16 cellular contexts compared by ENCODE assay signal in genomic region chr12:3217683-3218079, GRCh38.
DNase-seq lines count a peak whose midpoint lies in the region; ATAC-seq and TF ChIP-seq lines count a peak whose summit lies in the region.
"Had no signal": no experiment of that assay in that cellular context is flagged by ENCODE, and none has a peak within 500 bp of the region (broad histone marks: within the 10 kb centered on the region; RNA-seq: fewer than 3 reads in every experiment).

No MANE protein-coding gene starts in this region.

- H3K36me3 ChIP-seq in left ventricle myocardium inferior: peaks cover 14% of the 10 kb centered on the region
- H3K36me3 ChIP-seq in breast epithelium: no peaks in the 10 kb centered on the region
- peaks cover 0 to 11% of the 10 kb centered on the region in 2 donors for H3K36me3 ChIP-seq in lung (ENCODE audit: control insufficient read depth in 2 of 2, insufficient read depth in 2 of 2, low read length in 2 of 2)
- no peaks in the 10 kb centered on the region for H3K36me3 ChIP-seq in urinary bladder (ENCODE audit: insufficient read depth)

- WGBS in lung, 2 donors: 63 to 80% methylated on average over 4 of the region's 4 CpGs
- WGBS in urinary bladder: 80% methylated on average over 4 of the region's 4 CpGs

- DNase-seq in left ventricle myocardium inferior (no peak), cardiac septum (ENCODE audit: low spot score) (no peak), breast epithelium (ENCODE audit: low spot score in 2 of 2) (no peak), lung (ENCODE audit: low spot score) (no peak)
- DNase-seq in activated T-helper 2 cell treated with anti-CD3 and anti-CD28 coated beads, Interferon-gamma antibody, Interleukin-2, Interleukin-4, amounts not matched to agents 10 μg/mL and 5 μg/mL and 100 μg/mL, durations not matched to agents 14 hours and 24 hours and 36 hours (ENCODE audit: low spot score): no peak
- DNase-seq: activated CD4-positive, CD25-positive, alpha-beta regulatory T cell; activated effector memory CD4-positive, alpha-beta T cell treated with anti-CD3 and anti-CD28 coated beads, Interleukin-2, amount 50 U/mL, for 16 hours; CD8-positive, alpha-beta memory T cell; left colon; NCI-H774; T-cell had no signal

- H3K9me3 Mint-ChIP-seq in activated T-helper 2 cell treated with anti-CD3 and anti-CD28 coated beads, Interferon-gamma antibody, Interleukin-2, Interleukin-4, amounts not matched to agents 10 μg/mL and 5 μg/mL and 100 μg/mL, durations not matched to agents 14 hours and 24 hours and 36 hours: no peaks in the 10 kb centered on the region
- H3K9me3 Mint-ChIP-seq: CD8-positive, alpha-beta memory T cell; stimulated activated naive CD8-positive, alpha-beta T cell treated with anti-CD3 and anti-CD28 coated beads, Interleukin-15, Interleukin-2, amounts not matched to agents 100 ng/mL and 50 ng/mL, for 24 hours; T-cell had no signal

- no peaks in the 10 kb centered on the region for H3K27me3 Mint-ChIP-seq in activated T-helper 2 cell treated with anti-CD3 and anti-CD28 coated beads, Interferon-gamma antibody, Interleukin-2, Interleukin-4, amounts not matched to agents 10 μg/mL and 5 μg/mL and 100 μg/mL, durations not matched to agents 14 hours and 24 hours and 36 hours (ENCODE audit: low read depth)
- H3K27me3 Mint-ChIP-seq: stimulated activated naive CD8-positive, alpha-beta T cell treated with anti-CD3 and anti-CD28 coated beads, Interleukin-15, Interleukin-2, amounts not matched to agents 100 ng/mL and 50 ng/mL, for 24 hours had no signal

- H3K4me1 ChIP-seq in left ventricle myocardium inferior (peaks cover 99% of the 10 kb centered on the region), breast epithelium (peaks cover 4 to 9% of the 10 kb centered on the region in 2 donors), lung (ENCODE audit: control insufficient read depth in 2 of 2, insufficient read depth in 2 of 2, low read length in 2 of 2) (peaks cover 21 to 26% of the 10 kb centered on the region in 2 donors), urinary bladder (ENCODE audit: insufficient read depth) (no peaks in the 10 kb centered on the region)

- H3K27ac Mint-ChIP-seq in activated T-helper 2 cell treated with anti-CD3 and anti-CD28 coated beads, Interferon-gamma antibody, Interleukin-2, Interleukin-4, amounts not matched to agents 10 μg/mL and 5 μg/mL and 100 μg/mL, durations not matched to agents 14 hours and 24 hours and 36 hours: no peak overlapping the region
- H3K27ac Mint-ChIP-seq: stimulated activated naive CD8-positive, alpha-beta T cell treated with anti-CD3 and anti-CD28 coated beads, Interleukin-15, Interleukin-2, amounts not matched to agents 100 ng/mL and 50 ng/mL, for 24 hours; T-cell had no signal

- H3K9me3 ChIP-seq in left ventricle myocardium inferior (replicated peaks): no peaks in the 10 kb centered on the region
- no peaks in the 10 kb centered on the region for H3K9me3 ChIP-seq in breast epithelium
- H3K9me3 ChIP-seq in lung (ENCODE audit: control insufficient read depth in 2 of 2, insufficient read depth in 1 of 2, low read length in 1 of 2): no peaks in the 10 kb centered on the region

- intact Hi-C loops in left ventricle myocardium inferior (cut with micrococcal nuclease): no loop called here
- intact Hi-C loops in cardiac septum (cut with DNase I): no loop called here
- intact Hi-C loops in breast epithelium (cut with DNase I; ENCODE audit: low total_unique reads): loop anchor here (10.0 kb wide), 1 partner anchor 47 kb away; no protein-coding TSS in a partner anchor
- intact Hi-C loops in activated T-helper 2 cell treated with anti-CD3 and anti-CD28 coated beads, Interferon-gamma antibody, Interleukin-2, Interleukin-4, amounts not matched to agents 10 μg/mL and 5 μg/mL and 100 μg/mL, durations not matched to agents 14 hours and 24 hours and 36 hours (cut with micrococcal nuclease): no loop called here

- H3K4me1 Mint-ChIP-seq in activated T-helper 2 cell treated with anti-CD3 and anti-CD28 coated beads, Interferon-gamma antibody, Interleukin-2, Interleukin-4, amounts not matched to agents 10 μg/mL and 5 μg/mL and 100 μg/mL, durations not matched to agents 14 hours and 24 hours and 36 hours (ENCODE audit: low read depth): no peaks in the 10 kb centered on the region
- H3K4me1 Mint-ChIP-seq: CD8-positive, alpha-beta memory T cell; T-cell had no signal

- H3K27me3 ChIP-seq in left ventricle myocardium inferior (ENCODE audit: low read depth) (no peaks in the 10 kb centered on the region), breast epithelium (no peaks in the 10 kb centered on the region), lung (ENCODE audit: control insufficient read depth, insufficient read depth) (no peaks in the 10 kb centered on the region)

- H3K4me3 ChIP-seq in left ventricle myocardium inferior (no peak overlapping the region), breast epithelium (no peak overlapping the region), lung (no peak overlapping the region), urinary bladder (ENCODE audit: low read depth, low read length) (no peak overlapping the region)

- no peak for TF ChIP-seq POLR2A in breast epithelium (IDR thresholded peaks at IDR 0.05)

- H3K36me3 Mint-ChIP-seq in activated T-helper 2 cell treated with anti-CD3 and anti-CD28 coated beads, Interferon-gamma antibody, Interleukin-2, Interleukin-4, amounts not matched to agents 10 μg/mL and 5 μg/mL and 100 μg/mL, durations not matched to agents 14 hours and 24 hours and 36 hours (ENCODE audit: low read depth): no peaks in the 10 kb centered on the region
- H3K36me3 Mint-ChIP-seq: CD8-positive, alpha-beta memory T cell; T-cell had no signal

- no peak overlapping the region for H3K4me3 Mint-ChIP-seq in activated T-helper 2 cell treated with anti-CD3 and anti-CD28 coated beads, Interferon-gamma antibody, Interleukin-2, Interleukin-4, amounts not matched to agents 10 μg/mL and 5 μg/mL and 100 μg/mL, durations not matched to agents 14 hours and 24 hours and 36 hours (ENCODE audit: low read depth)
- H3K4me3 Mint-ChIP-seq: CD8-positive, alpha-beta memory T cell; stimulated activated naive CD8-positive, alpha-beta T cell treated with anti-CD3 and anti-CD28 coated beads, Interleukin-15, Interleukin-2, amounts not matched to agents 100 ng/mL and 50 ng/mL, for 24 hours; T-cell had no signal

- TF ChIP-seq CTCF in left ventricle myocardium inferior (IDR thresholded peaks at IDR 0.05; ENCODE audit: borderline replicate concordance): no peak
- no peak for TF ChIP-seq CTCF in breast epithelium (IDR thresholded peaks at IDR 0.05)
- no peak for TF ChIP-seq CTCF in lung (IDR thresholded peaks at IDR 0.05; ENCODE audit: control extremely low read depth, extremely low read depth)

- H3K27ac ChIP-seq in left ventricle myocardium inferior (replicated peaks) (peak overlapping the region; percentile 88), breast epithelium (peak overlapping the region; percentile 56 to 89), lung (ENCODE audit: low read depth in 1 of 2, low read length in 1 of 2) (peak overlapping the region; percentile 78 to 95), urinary bladder (ENCODE audit: low read depth) (peak overlapping the region; percentile 73)

- ATAC-seq in lung (ENCODE audit: insufficient read depth, low FRiP score) (no peak), GM21576 (IDR thresholded peaks at IDR 0.05; ENCODE audit: unreplicated experiment) (no peak), HG02678 (IDR thresholded peaks at IDR 0.05; ENCODE audit: unreplicated experiment) (no peak)
- ATAC-seq: left colon, Panc1, T-cell had no signal
